19 cellular contexts compared by ENCODE assay signal in the genomic region with DNA sequence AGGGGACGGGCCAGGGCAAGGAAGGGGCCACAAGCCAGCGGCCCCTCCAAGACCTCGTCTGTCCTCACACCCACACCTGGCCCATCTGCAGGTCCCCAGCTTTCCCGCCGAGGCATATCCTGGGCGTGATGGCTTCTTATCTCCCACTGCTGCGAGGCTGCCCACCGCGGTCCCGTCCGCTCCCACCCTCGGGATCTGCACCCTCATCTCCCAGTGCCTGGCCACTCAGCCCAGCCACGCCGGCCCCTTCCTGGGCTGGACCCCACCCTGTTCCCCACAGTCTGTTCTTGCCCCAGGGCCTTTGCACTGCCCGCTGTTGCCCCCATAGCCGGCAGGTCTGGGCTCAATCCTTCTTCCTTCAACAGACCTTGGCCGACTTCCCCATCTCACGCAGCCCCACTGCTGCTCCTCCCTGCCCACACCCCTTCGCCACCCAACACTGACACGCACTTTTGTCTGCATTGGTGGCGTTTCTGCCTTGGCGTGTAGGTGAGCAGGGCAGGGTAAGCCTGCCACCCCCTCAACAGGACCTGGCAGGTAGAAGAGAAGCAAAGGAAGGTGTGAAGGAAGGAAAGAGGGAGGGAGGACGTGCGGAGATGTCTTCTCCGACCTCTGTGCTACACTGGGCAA. TPM values are rescaled to one million over a fixed set of nuclear protein-coding genes. Genes with fewer than 3 reads are reported as not detected.
"Had no signal": no experiment of that assay in that cellular context is flagged by ENCODE, and none has a peak within 500 bp of the region (broad histone marks: within the 10 kb centered on the region; RNA-seq: fewer than 3 reads in every experiment).

No MANE protein-coding gene starts in this region.

- DNase-seq: activated CD4-positive, alpha-beta T cell treated with anti-CD3 and anti-CD28 coated beads, Interleukin-2, amount 50 U/mL, for 4 hours; activated naive CD4-positive, alpha-beta T cell treated with anti-CD3 and anti-CD28 coated beads for 36 hours; activated T-cell treated with anti-CD3 and anti-CD28 coated beads, Interleukin-2, amount 50 U/mL, for 48 hours; anterior cingulate cortex; cortex of kidney; endodermal cell; esophagus squamous epithelium; gastrocnemius medialis; head of caudate nucleus; islet precursor cell; stimulated activated CD4-positive, alpha-beta T cell treated with anti-CD3 and anti-CD28 coated beads, Interleukin-12 subunit alpha, Interleukin-12 subunit beta, amount 100 ng/mL, for 4 hours; substantia nigra; T-helper 9 cell; thyroid gland; upper lobe of right lung had no signal

- H3K4me3 ChIP-seq: esophagus squamous epithelium, gastrocnemius medialis, thyroid gland, upper lobe of right lung had no signal

- ATAC-seq: gastrocnemius medialis, left lobe of liver, upper lobe of right lung, WTC11 had no signal

- H3K4me1 ChIP-seq: gastrocnemius medialis, upper lobe of right lung had no signal

- H3K36me3 ChIP-seq: esophagus squamous epithelium, gastrocnemius medialis, thyroid gland, upper lobe of right lung had no signal

- H3K9me3 Mint-ChIP-seq: activated naive CD4-positive, alpha-beta T cell treated with anti-CD3 and anti-CD28 coated beads for 36 hours; central memory CD8-positive, alpha-beta T cell; stimulated activated naive CD8-positive, alpha-beta T cell treated with anti-CD3 and anti-CD28 coated beads, Interleukin-15, Interleukin-2, amounts not matched to agents 100 ng/mL and 50 ng/mL, for 24 hours; WTC11 had no signal

- H3K4me1 Mint-ChIP-seq: central memory CD8-positive, alpha-beta T cell; endodermal cell; WTC11 had no signal

- H3K27ac Mint-ChIP-seq: activated naive CD4-positive, alpha-beta T cell treated with anti-CD3 and anti-CD28 coated beads for 36 hours; endodermal cell; stimulated activated naive CD8-positive, alpha-beta T cell treated with anti-CD3 and anti-CD28 coated beads, Interleukin-15, Interleukin-2, amounts not matched to agents 100 ng/mL and 50 ng/mL, for 24 hours; WTC11 had no signal

- H3K27me3 ChIP-seq: thyroid gland had no signal

- H3K27ac ChIP-seq: esophagus squamous epithelium, gastrocnemius medialis, thyroid gland, upper lobe of right lung had no signal

- H3K9me3 ChIP-seq: esophagus squamous epithelium, gastrocnemius medialis, thyroid gland, upper lobe of right lung had no signal

- H3K4me3 Mint-ChIP-seq: activated naive CD4-positive, alpha-beta T cell treated with anti-CD3 and anti-CD28 coated beads for 36 hours; central memory CD8-positive, alpha-beta T cell; endodermal cell; stimulated activated naive CD8-positive, alpha-beta T cell treated with anti-CD3 and anti-CD28 coated beads, Interleukin-15, Interleukin-2, amounts not matched to agents 100 ng/mL and 50 ng/mL, for 24 hours; WTC11 had no signal

- H3K27me3 Mint-ChIP-seq: stimulated activated naive CD8-positive, alpha-beta T cell treated with anti-CD3 and anti-CD28 coated beads, Interleukin-15, Interleukin-2, amounts not matched to agents 100 ng/mL and 50 ng/mL, for 24 hours had no signal

RNA-seq across cellular contexts. Expression of a gene that starts 4.4 kb away (rescaled TPM):
- total RNA-seq: gastrocnemius medialis had no signal
